ENCODE assay signal across 1 cellular context in the genomic region with DNA sequence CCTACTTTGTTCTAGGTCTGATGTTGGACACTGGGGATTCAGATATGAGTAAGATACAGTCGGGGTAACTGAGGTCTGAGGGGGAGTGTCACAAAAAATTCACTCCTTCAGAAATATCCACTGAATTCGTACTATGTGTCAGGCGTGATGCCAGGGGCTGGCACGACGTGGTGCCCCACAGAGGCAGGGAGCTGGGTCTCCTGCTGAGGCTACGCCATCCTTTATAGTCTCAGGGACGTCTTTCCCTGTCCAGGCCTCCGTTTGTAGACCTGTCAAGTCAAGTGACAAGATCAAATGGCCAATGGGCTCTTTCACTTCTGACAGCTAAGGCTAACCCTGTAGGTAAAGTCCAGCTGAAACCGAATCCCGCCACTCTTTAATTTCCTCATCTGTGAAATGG.
TF ChIP-seq lines count a peak whose summit lies in the region.

No MANE protein-coding gene starts in this region.

TF ChIP-seq in H1, 55 proteins besides CTCF, POLR2A, EP300 and RAD21:
- TF ChIP-seq KDM4A (IDR thresholded peaks at IDR 0.05; ENCODE audit: low read depth, low read length, severe bottlenecking) (no peak), NRF1 (IDR thresholded peaks at IDR 0.05; ENCODE audit: low read depth, low read length) (no peak), HDAC2 (IDR thresholded peaks at IDR 0.05; ENCODE audit: borderline replicate concordance in 1 of 2, low read depth in 2 of 2, low read length in 2 of 2) (no peak), CEBPB (IDR thresholded peaks at IDR 0.05; ENCODE audit: low read depth, low read length) (no peak), TBP (IDR thresholded peaks at IDR 0.05; ENCODE audit: low read depth, low read length) (no peak), TAF7 (optimal IDR thresholded peaks at IDR 0.05; ENCODE audit: borderline replicate concordance, low read depth, low read length) (no peak), NANOG (IDR thresholded peaks at IDR 0.05; ENCODE audit: insufficient read depth, low read depth, low read length, poor library complexity, severe bottlenecking) (no peak), RBBP5 (IDR thresholded peaks at IDR 0.05; ENCODE audit: borderline replicate concordance, low read depth, low read length) (no peak), JUN (IDR thresholded peaks at IDR 0.05; ENCODE audit: low read depth, low read length) (no peak)
TF ChIP-seq in H1: peak in this region for 0.
